In the genomic region with DNA sequence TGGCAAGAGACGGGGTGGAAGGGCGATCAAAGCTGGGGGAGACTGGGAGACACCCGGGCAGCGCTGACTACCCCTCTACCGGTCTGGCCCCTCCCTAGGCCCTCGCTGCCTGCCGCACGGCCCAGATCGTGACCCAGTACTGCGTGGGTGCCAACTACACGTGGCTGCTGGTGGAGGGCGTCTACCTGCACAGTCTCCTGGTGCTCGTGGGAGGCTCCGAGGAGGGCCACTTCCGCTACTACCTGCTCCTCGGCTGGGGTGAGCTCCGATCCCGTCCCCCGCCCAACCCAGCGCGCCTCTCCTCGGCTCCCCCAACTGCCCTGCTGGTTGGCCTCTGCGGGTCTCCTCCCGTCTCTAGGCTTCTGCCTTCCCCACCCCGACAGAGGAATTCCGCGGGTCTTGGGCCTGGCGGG, we compare ENCODE assay signal across 8 cellular contexts. TPM values are rescaled to one million over a fixed set of nuclear protein-coding genes. Genes with fewer than 3 reads are reported as not detected.
DNase-seq lines count a peak whose midpoint lies in the region; ATAC-seq and TF ChIP-seq lines count a peak whose summit lies in the region.

No MANE protein-coding gene starts in this region.

- POLR2A ChIA-PET in activated CD8-positive, alpha-beta T cell treated with anti-CD3 and anti-CD28 coated beads for 36 hours (lab: Charles Lee), result interaction anchor here (0.6 to 3.8 kb wide), 6 partner anchors 10 to 1111 kb away, joined by 3 to 30 read pairs (median 5); a partner anchor contains a TSS

- peak overlapping the region; percentile 89 for H3K4me2 ChIP-seq in smooth muscle cell

- no peaks in the 10 kb centered on the region for H4K20me1 ChIP-seq in smooth muscle cell (ENCODE audit: low read depth)

- CTCF ChIA-PET in activated CD8-positive, alpha-beta T cell treated with anti-CD3 and anti-CD28 coated beads for 36 hours (lab: Charles Lee), result interaction anchor here (1.1 to 9.0 kb wide), 6 partner anchors 14 to 238 kb away, joined by 3 to 101 read pairs (median 6); a partner anchor contains a TSS

- peaks cover 3% of the 10 kb centered on the region for H3K27me3 Mint-ChIP-seq in activated CD8-positive, alpha-beta T cell treated with anti-CD3 and anti-CD28 coated beads for 36 hours

- intact Hi-C loops in activated CD8-positive, alpha-beta T cell treated with anti-CD3 and anti-CD28 coated beads for 36 hours (cut with micrococcal nuclease), result no loop called here

- H3K36me3 ChIP-seq in smooth muscle cell (ENCODE audit: low read depth), result no peaks in the 10 kb centered on the region

- no peak for TF ChIP-seq CTCF in activated CD8-positive, alpha-beta T cell treated with anti-CD3 and anti-CD28 coated beads for 36 hours (IDR thresholded peaks at IDR 0.05)
- TF ChIP-seq CTCF in smooth muscle cell (IDR thresholded peaks at IDR 0.05; ENCODE audit: borderline replicate concordance, insufficient read depth, poor library complexity, severe bottlenecking), result no peak

- peaks cover 17% of the 10 kb centered on the region for H3K4me1 Mint-ChIP-seq in activated CD8-positive, alpha-beta T cell treated with anti-CD3 and anti-CD28 coated beads for 36 hours (ENCODE audit: low read depth)

- no peak overlapping the region for H2AFZ ChIP-seq in smooth muscle cell (ENCODE audit: low read depth)

- H3K4me3 ChIP-seq in smooth muscle cell, result peak overlapping the region; percentile 48

- no peaks in the 10 kb centered on the region for H3K9me3 Mint-ChIP-seq in activated CD8-positive, alpha-beta T cell treated with anti-CD3 and anti-CD28 coated beads for 36 hours

- peaks cover 13% of the 10 kb centered on the region for H3K4me1 ChIP-seq in smooth muscle cell (ENCODE audit: low read depth)

- DNase-seq in activated T-cell treated with anti-CD3 and anti-CD28 coated beads for 1 hour (ENCODE audit: low read depth), result peak; percentile 38
- no peak for DNase-seq in activated T-cell treated with anti-CD3 and anti-CD28 coated beads, Interleukin-2, amount 50 U/mL, for 48 hours
- peak; percentile 80 for DNase-seq in activated CD8-positive, alpha-beta T cell treated with anti-CD3 and anti-CD28 coated beads for 36 hours
- DNase-seq in germinal center (ENCODE audit: low spot score), result peak; percentile 32
- no peak for DNase-seq in smooth muscle cell (lab: John Stamatoyannopoulos, UW; ENCODE audit: unreplicated experiment)
- no peak for DNase-seq in islet precursor cell
- DNase-seq in NCI-H2196 (lab: John Stamatoyannopoulos, UW; ENCODE audit: unreplicated experiment), result no peak

- H3K9ac ChIP-seq in smooth muscle cell (ENCODE audit: low read depth), result no peak overlapping the region

- no peaks in the 10 kb centered on the region for H3K27me3 ChIP-seq in smooth muscle cell (ENCODE audit: low read depth)

- no peak overlapping the region for H3K27ac ChIP-seq in smooth muscle cell (ENCODE audit: low read depth)

- no peaks in the 10 kb centered on the region for H3K79me2 ChIP-seq in smooth muscle cell (ENCODE audit: low read depth)

- peaks cover under 1% of the 10 kb centered on the region for H3K36me3 Mint-ChIP-seq in activated CD8-positive, alpha-beta T cell treated with anti-CD3 and anti-CD28 coated beads for 36 hours (ENCODE audit: low read depth)

- H3K4me3 Mint-ChIP-seq in activated CD8-positive, alpha-beta T cell treated with anti-CD3 and anti-CD28 coated beads for 36 hours, result peak overlapping the region; percentile 69

- peak; percentile 56 for ATAC-seq in activated CD8-positive, alpha-beta T cell treated with anti-CD3 and anti-CD28 coated beads for 36 hours
- ATAC-seq in HG02884 (IDR thresholded peaks at IDR 0.05; ENCODE audit: unreplicated experiment), result no peak

- no peaks in the 10 kb centered on the region for H3F3A ChIP-seq in smooth muscle cell (ENCODE audit: low read depth)

- WGBS in smooth muscle cell (ENCODE audit: low lambda C conversion rate), result 7% methylated on average over 27 of the region's 28 CpGs

- no peaks in the 10 kb centered on the region for H3K9me3 ChIP-seq in smooth muscle cell (replicated peaks; ENCODE audit: low read depth)

- H3K27ac Mint-ChIP-seq in activated CD8-positive, alpha-beta T cell treated with anti-CD3 and anti-CD28 coated beads for 36 hours, result peak overlapping the region; percentile 57

RNA-seq across cellular contexts. Expression of a gene that starts 8.8 kb away (rescaled TPM):
- total RNA-seq in activated CD8-positive, alpha-beta T cell treated with anti-CD3 and anti-CD28 coated beads for 36 hours, result 1 to 10 TPM; 5.9 to 6.8 TPM
- 0.99 and 1.8 TPM in 2 replicates for total RNA-seq in smooth muscle cell
- polyA plus RNA-seq in smooth muscle cell, result 2.4 and 3.4 TPM in 2 replicates

RNA-seq across cellular contexts. Expression of a gene that starts 14.9 kb away (rescaled TPM):
- total RNA-seq in activated CD8-positive, alpha-beta T cell treated with anti-CD3 and anti-CD28 coated beads for 36 hours, result 100 to 1,000 TPM; 918 to 967 TPM
- total RNA-seq in smooth muscle cell, result 234 and 284 TPM in 2 replicates
- polyA plus RNA-seq in smooth muscle cell, result 637 and 690 TPM in 2 replicates

RNA-seq across cellular contexts. Expression of a gene that starts 15.6 kb away (rescaled TPM):
- total RNA-seq in activated CD8-positive, alpha-beta T cell treated with anti-CD3 and anti-CD28 coated beads for 36 hours, result 10 to 100 TPM; 31.6 to 31.7 TPM
- 12.2 and 12.9 TPM in 2 replicates for total RNA-seq in smooth muscle cell
- polyA plus RNA-seq in smooth muscle cell, result 10.0 and 13.3 TPM in 2 replicates

RNA-seq across cellular contexts. Expression of a gene that starts 37.7 kb away (rescaled TPM):
- 100 to 1,000 TPM; 103 to 113 TPM for total RNA-seq in activated CD8-positive, alpha-beta T cell treated with anti-CD3 and anti-CD28 coated beads for 36 hours
- 7.7 and 15.6 TPM in 2 replicates for total RNA-seq in smooth muscle cell
- polyA plus RNA-seq in smooth muscle cell, result 19.0 and 20.8 TPM in 2 replicates

RNA-seq across cellular contexts. Expression of a gene that starts 53.8 kb away (rescaled TPM):
- total RNA-seq in activated CD8-positive, alpha-beta T cell treated with anti-CD3 and anti-CD28 coated beads for 36 hours, result 10 to 100 TPM; 28.6 to 34.7 TPM
- total RNA-seq in smooth muscle cell, result 5.6 and 7.2 TPM in 2 replicates
- polyA plus RNA-seq in smooth muscle cell, result 7.9 and 13.1 TPM in 2 replicates

Comparison
In these comparisons a context has a peak if more than half of its experiments do, and no peak if none do; other contexts are left out.
1. DNase-seq: peak in activated T-cell treated with anti-CD3 and anti-CD28 coated beads for 1 hour (single experiment), activated CD8-positive, alpha-beta T cell treated with anti-CD3 and anti-CD28 coated beads for 36 hours (single experiment) and germinal center (single experiment); none in activated T-cell treated with anti-CD3 and anti-CD28 coated beads, Interleukin-2, amount 50 U/mL, for 48 hours (0 of 2), smooth muscle cell (single experiment), islet precursor cell (single experiment) and NCI-H2196 (single experiment).